In the genomic region with DNA sequence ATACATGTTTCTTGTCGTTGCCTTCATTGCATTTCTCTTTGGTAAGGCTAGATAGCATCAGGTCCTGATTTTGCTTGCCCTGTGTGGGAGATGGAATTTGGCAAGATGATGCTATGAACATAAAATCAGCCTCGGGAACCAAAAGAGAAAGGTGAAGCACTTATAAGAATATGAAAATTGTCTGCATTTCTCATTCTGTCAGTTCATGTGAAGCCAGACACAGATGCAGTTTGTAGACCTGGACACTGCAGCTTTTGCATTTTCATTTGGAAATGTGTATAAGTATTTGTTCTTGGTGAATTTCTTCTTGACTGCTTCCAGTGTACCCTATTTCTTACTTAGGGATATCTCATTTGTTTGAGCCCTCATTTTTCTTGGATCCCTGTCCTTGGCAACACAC, we compare ENCODE assay signal across 9 cellular contexts.
DNase-seq lines count a peak whose midpoint lies in the region; ATAC-seq and TF ChIP-seq lines count a peak whose summit lies in the region.
"Had no signal": no experiment of that assay in that cellular context is flagged by ENCODE, and none has a peak within 500 bp of the region (broad histone marks: within the 10 kb centered on the region; RNA-seq: fewer than 3 reads in every experiment).

No MANE protein-coding gene starts in this region.

- 0 out of 2 replicates have a peak, but pooled peaks cover 3% of the 10 kb centered on the region for H3F3A ChIP-seq in MM.1S (ENCODE audit: insufficient read depth, low read length)

- DNase-seq in MM.1S (no peak), activated gamma-delta T cell treated with Interleukin-2 at 50 U/mL for 16 hours (no peak)
- DNase-seq in effector memory CD8-positive, alpha-beta T cell: no peak
- no peak for DNase-seq in NK-92 treated with Interleukin-12 subunit alpha and Interleukin-12 subunit beta, amount 100 ng/mL, for 24 hours (lab: John Stamatoyannopoulos, UW)
- DNase-seq: NCI-H2081 treated with DMSO at 0.1 percent for 48 hours had no signal

- H3K4me3 Mint-ChIP-seq in effector memory CD8-positive, alpha-beta T cell: peak overlapping the region; percentile 97 to 98
- H3K4me3 Mint-ChIP-seq in nephron: peak overlapping the region; percentile 92 to 99 (median 99)

- H2AFZ ChIP-seq in MM.1S (ENCODE audit: low read length): no peak overlapping the region

- H3K9me2 ChIP-seq in MM.1S (replicated peaks; ENCODE audit: insufficient read depth, low read length): no peaks in the 10 kb centered on the region

- H3K9me3 ChIP-seq in BLaER1: no peaks in the 10 kb centered on the region
- H3K9me3 ChIP-seq in MM.1S (replicated peaks; ENCODE audit: insufficient read depth, low read length): no peaks in the 10 kb centered on the region

- H3K4me3 ChIP-seq in BLaER1 (peak overlapping the region; percentile 99), MM.1S (ENCODE audit: low read length) (peak overlapping the region; percentile 84)

- H3K36me3 ChIP-seq in BLaER1 (peaks cover 8% of the 10 kb centered on the region; the same call in 1 of the 2 replicates), MM.1S (replicated peaks; ENCODE audit: insufficient read depth, low read length) (no peaks in the 10 kb centered on the region; the same call in 1 of the 2 replicates)

- no peaks in the 10 kb centered on the region for H3K27me3 Mint-ChIP-seq in effector memory CD8-positive, alpha-beta T cell
- no peaks in the 10 kb centered on the region for H3K27me3 Mint-ChIP-seq in nephron (ENCODE audit: low read depth)

- H3K27ac Mint-ChIP-seq in effector memory CD8-positive, alpha-beta T cell: peak overlapping the region; percentile 96 to 97
- peak overlapping the region; percentile 77 to 93 (median 85) for H3K27ac Mint-ChIP-seq in nephron

- peaks cover 28 to 68% of the 10 kb centered on the region in 2 donors for H3K4me1 Mint-ChIP-seq in effector memory CD8-positive, alpha-beta T cell (ENCODE audit: low read depth in 2 of 2)
- H3K4me1 Mint-ChIP-seq in nephron: peaks cover 49% of the 10 kb centered on the region

- no peaks in the 10 kb centered on the region for H3K9me3 Mint-ChIP-seq in effector memory CD8-positive, alpha-beta T cell
- H3K9me3 Mint-ChIP-seq in nephron: no peaks in the 10 kb centered on the region

- H3K9ac ChIP-seq in BLaER1 (peak overlapping the region; percentile 99), MM.1S (ENCODE audit: low read length) (peak overlapping the region; percentile 96; the same call in 1 of the 2 replicates)

- ATAC-seq in effector memory CD8-positive, alpha-beta T cell (replicated peaks): no peak
- ATAC-seq in GM19324 (IDR thresholded peaks at IDR 0.05; ENCODE audit: low FRiP score, unreplicated experiment) (no peak), GM21576 (IDR thresholded peaks at IDR 0.05; ENCODE audit: unreplicated experiment) (no peak)

- peaks cover 61% of the 10 kb centered on the region for H3K79me2 ChIP-seq in MM.1S (ENCODE audit: low read length)

- peak overlapping the region; percentile 89 for H3K4me2 ChIP-seq in BLaER1
- H3K4me2 ChIP-seq in MM.1S (ENCODE audit: low read depth, low read length): peak overlapping the region; percentile 80

- H4K20me1 ChIP-seq in BLaER1 (peaks cover 62% of the 10 kb centered on the region), MM.1S (ENCODE audit: insufficient read depth, low read length) (peaks cover 45% of the 10 kb centered on the region)

- H3K4me1 ChIP-seq in BLaER1 (peaks cover 40% of the 10 kb centered on the region), MM.1S (ENCODE audit: low read length) (peaks cover 20% of the 10 kb centered on the region)

- peaks cover 18% of the 10 kb centered on the region for H3K36me3 Mint-ChIP-seq in effector memory CD8-positive, alpha-beta T cell (ENCODE audit: insufficient read depth)
- H3K36me3 Mint-ChIP-seq in nephron (ENCODE audit: low read depth): peaks cover 9% of the 10 kb centered on the region

- H3K27ac ChIP-seq in BLaER1 (peak overlapping the region; percentile 99; the same call in 1 of the 2 replicates), MM.1S (ENCODE audit: low read length) (no peak overlapping the region)

- H3K27me3 ChIP-seq in BLaER1: no peaks in the 10 kb centered on the region
- no peaks in the 10 kb centered on the region for H3K27me3 ChIP-seq in MM.1S (replicated peaks; ENCODE audit: insufficient read depth, low read length)

- no peak for TF ChIP-seq CTCF in MM.1S (IDR thresholded peaks at IDR 0.05; ENCODE audit: low read length)
- TF ChIP-seq CTCF in nephron (IDR thresholded peaks at IDR 0.05; ENCODE audit: unreplicated experiment in 3 of 3): no peak
